Comparison of ENCODE assay signal across 8 cellular contexts in the genomic region with DNA sequence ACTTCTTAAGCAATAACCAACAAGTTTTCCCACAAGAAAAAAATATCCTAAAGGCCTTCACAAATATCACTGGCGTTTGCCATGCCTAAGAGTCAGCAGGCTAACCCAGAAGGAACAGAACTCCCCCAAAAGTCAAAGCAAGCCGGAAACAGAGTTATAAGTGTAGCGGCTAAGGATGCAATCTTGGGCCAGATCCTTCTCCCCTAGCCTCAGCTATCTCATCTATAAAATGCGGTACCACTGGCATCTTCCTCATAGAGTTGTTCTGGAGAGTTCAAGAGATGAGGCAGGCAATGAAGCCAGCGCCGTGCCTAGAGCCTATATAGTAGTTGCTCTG. TPM values are rescaled to one million over a fixed set of nuclear protein-coding genes. Genes with fewer than 3 reads are reported as not detected.
DNase-seq lines count a peak whose midpoint lies in the region; ATAC-seq and TF ChIP-seq lines count a peak whose summit lies in the region.

No MANE protein-coding gene starts in this region.

- H3K27ac ChIP-seq in esophagus squamous epithelium (peak overlapping the region; percentile 74 to 81 (median 78)), prostate gland (peak overlapping the region; percentile 36 to 47)

- peaks cover 22 to 44% (median 24%) of the 10 kb centered on the region in 3 donors for H3K4me1 ChIP-seq in esophagus squamous epithelium
- peaks cover 9% of the 10 kb centered on the region for H3K4me1 ChIP-seq in prostate gland (replicated peaks)

- TF ChIP-seq CTCF in esophagus squamous epithelium (IDR thresholded peaks at IDR 0.05) (no peak), prostate gland (IDR thresholded peaks at IDR 0.05) (no peak)

- intact Hi-C loops in esophagus squamous epithelium (cut with DNase I) = no loop called here
- intact Hi-C loops in prostate gland (cut with DNase I) = no loop called here

- DNase-seq in RKO (ENCODE audit: low spot score) (peak; percentile 70), esophagus squamous epithelium (lab: John Stamatoyannopoulos, UW) (no peak), prostate gland (ENCODE audit: low spot score) (no peak), ecto neural progenitor cell (ENCODE audit: low spot score) (no peak), islet precursor cell (no peak)

- H3K27me3 ChIP-seq in esophagus squamous epithelium (no peaks in the 10 kb centered on the region), prostate gland (replicated peaks; ENCODE audit: insufficient read depth) (no peaks in the 10 kb centered on the region)

- 9 to 14% methylated on average over 6 of the region's 6 CpGs for WGBS in esophagus squamous epithelium, 2 donors
- 14% methylated on average over 6 of the region's 6 CpGs for WGBS in prostate gland

- ATAC-seq in GM19455 (IDR thresholded peaks at IDR 0.05; ENCODE audit: unreplicated experiment) = no peak
- no peak for ATAC-seq in HG03571 (IDR thresholded peaks at IDR 0.05; ENCODE audit: unreplicated experiment)

- no peak for TF ChIP-seq POLR2A in esophagus squamous epithelium (IDR thresholded peaks at IDR 0.05)
- no peak for TF ChIP-seq POLR2A in prostate gland (IDR thresholded peaks at IDR 0.05)

- peaks cover under 1 to 45% (median under 1%) of the 10 kb centered on the region in 3 donors for H3K36me3 ChIP-seq in esophagus squamous epithelium
- H3K36me3 ChIP-seq in prostate gland = peaks cover 0 to 9% of the 10 kb centered on the region in 2 donors

- H3K9me3 ChIP-seq in esophagus squamous epithelium (no peaks in the 10 kb centered on the region), prostate gland (no peaks in the 10 kb centered on the region)

- H3K4me3 ChIP-seq in GM08714 (ENCODE audit: low read length) (peak overlapping the region; percentile 84), esophagus squamous epithelium (peak overlapping the region; percentile 59 to 93 (median 69)), prostate gland (peak overlapping the region; percentile 50 to 66)

RNA-seq across cellular contexts. Expression of a gene that starts 0.6 kb away (rescaled TPM):
- total RNA-seq in esophagus squamous epithelium (10 to 100 TPM; 12.5 to 18.5 (median 15.7) TPM), prostate gland (10 to 100 TPM; 28.1 to 28.2 TPM)

RNA-seq across cellular contexts. Expression of a gene that starts 6.4 kb away (rescaled TPM):
- total RNA-seq in esophagus squamous epithelium (1 to 10 TPM in 3 of 4 donors, not detected in 1; 3.1 to 4.6 (median 3.6) TPM), prostate gland (10 to 100 TPM in 1 of 2 donors, 1 to 10 TPM in 1; 3.1 to 16.5 TPM)

RNA-seq across cellular contexts. Expression of a gene that starts 20.2 kb away (rescaled TPM):
- total RNA-seq in esophagus squamous epithelium = 10 to 100 TPM; 12.5 to 33.0 (median 23.8) TPM
- total RNA-seq in prostate gland = 10 to 100 TPM; 21.8 to 47.0 TPM

RNA-seq across cellular contexts. Expression of a gene that starts 37.6 kb away (rescaled TPM):
- total RNA-seq in esophagus squamous epithelium (10 to 100 TPM; 14.5 to 69.4 (median 26.1) TPM), prostate gland (10 to 100 TPM; 46.4 to 95.1 TPM)

RNA-seq across cellular contexts. Expression of a gene that starts 43.8 kb away (rescaled TPM):
- total RNA-seq in esophagus squamous epithelium (10 to 100 TPM; 16.9 to 65.0 (median 24.0) TPM), prostate gland (10 to 100 TPM; 23.4 to 84.6 TPM)
